ENCODE assay signal across 8 cellular contexts in the genomic region with DNA sequence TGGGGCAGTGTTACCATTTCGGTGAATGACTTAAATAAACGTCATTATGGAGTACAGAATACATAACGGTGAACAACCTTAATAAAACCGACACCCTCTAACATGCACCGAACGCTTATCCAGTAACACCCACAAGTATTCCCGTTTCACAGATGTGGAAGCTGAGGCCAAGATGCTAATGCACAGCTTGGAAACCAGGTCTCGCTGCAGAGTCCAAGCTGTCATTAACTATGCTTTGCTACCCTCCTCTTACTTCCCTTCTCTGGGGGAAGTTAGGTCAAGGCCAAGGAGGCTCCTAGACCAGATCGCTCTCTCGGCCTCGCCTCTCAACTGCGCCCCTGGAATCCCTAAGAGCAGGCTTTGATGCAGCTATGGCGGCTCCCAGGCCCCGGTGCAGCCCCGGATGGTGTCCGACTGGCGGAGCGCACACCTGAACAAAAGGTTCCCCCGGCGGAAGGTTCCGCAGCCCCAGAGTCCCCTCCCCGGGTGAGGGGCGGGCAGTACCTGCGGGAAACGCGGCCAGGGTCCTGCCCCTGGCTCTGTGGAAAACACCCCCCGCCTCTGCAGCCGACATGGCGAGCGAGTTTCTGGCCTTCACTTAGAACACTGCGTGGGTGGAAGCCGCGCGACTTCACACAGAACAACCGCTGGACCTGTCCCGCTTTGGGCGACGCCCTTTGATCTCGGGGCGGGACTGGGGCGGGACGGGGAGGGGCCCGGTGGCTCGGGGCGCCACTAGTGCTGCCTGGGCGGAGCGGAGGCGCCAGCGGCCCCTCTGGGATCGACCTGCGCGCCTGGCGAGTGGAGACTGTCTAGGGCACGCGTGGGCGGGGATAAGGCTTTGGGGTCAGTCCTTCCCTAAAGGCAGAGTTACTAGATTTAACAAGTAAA. TPM values are rescaled to one million over a fixed set of nuclear protein-coding genes. Genes with fewer than 3 reads are reported as not detected.
DNase-seq lines count a peak whose midpoint lies in the region; TF ChIP-seq lines count a peak whose summit lies in the region.

A gene with protein sequence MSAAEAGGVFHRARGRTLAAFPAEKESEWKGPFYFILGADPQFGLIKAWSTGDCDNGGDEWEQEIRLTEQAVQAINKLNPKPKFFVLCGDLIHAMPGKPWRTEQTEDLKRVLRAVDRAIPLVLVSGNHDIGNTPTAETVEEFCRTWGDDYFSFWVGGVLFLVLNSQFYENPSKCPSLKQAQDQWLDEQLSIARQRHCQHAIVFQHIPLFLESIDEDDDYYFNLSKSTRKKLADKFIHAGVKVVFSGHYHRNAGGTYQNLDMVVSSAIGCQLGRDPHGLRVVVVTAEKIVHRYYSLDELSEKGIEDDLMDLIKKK (minus strand): TSS at position 685 of the 891 bp plus-strand sequence. CDS start 111 bp downstream, at position 574.

- peak within 1 kb of the TSS; percentile 83 for H3K4me3 Mint-ChIP-seq in activated naive CD8-positive, alpha-beta T cell treated with anti-CD3 and anti-CD28 coated beads for 36 hours
- H3K4me3 Mint-ChIP-seq in glutamatergic neuron (ENCODE audit: unreplicated experiment), result peak within 1 kb of the TSS; percentile 94
- H3K4me3 Mint-ChIP-seq in osteocyte (ENCODE audit: unreplicated experiment), result peak within 1 kb of the TSS; percentile 83

- TF ChIP-seq CTCF in NB4 (IDR thresholded peaks at IDR 0.05; ENCODE audit: low read depth, low read length) (no peak), glutamatergic neuron (IDR thresholded peaks at IDR 0.05; ENCODE audit: partially characterized antibody, unreplicated experiment) (no peak), osteocyte (IDR thresholded peaks at IDR 0.05) (no peak), testis (IDR thresholded peaks at IDR 0.05) (no peak)

- H3K27ac Mint-ChIP-seq in activated naive CD8-positive, alpha-beta T cell treated with anti-CD3 and anti-CD28 coated beads for 36 hours, result peak within 1 kb of the TSS; percentile 85
- peak within 1 kb of the TSS; percentile 90 for H3K27ac Mint-ChIP-seq in glutamatergic neuron (ENCODE audit: unreplicated experiment)
- peak within 1 kb of the TSS; percentile 96 for H3K27ac Mint-ChIP-seq in osteocyte (ENCODE audit: unreplicated experiment)

- H3K27ac ChIP-seq in testis, result peak within 1 kb of the TSS; percentile 60 to 91

- intact Hi-C loops in testis (cut with DNase I; ENCODE audit: low total_unique reads), result no loop called here

- H3K36me3 Mint-ChIP-seq in activated naive CD8-positive, alpha-beta T cell treated with anti-CD3 and anti-CD28 coated beads for 36 hours, result peaks cover 17% of the 10 kb centered on the region
- no peaks in the 10 kb centered on the region for H3K36me3 Mint-ChIP-seq in glutamatergic neuron (ENCODE audit: unreplicated experiment)
- H3K36me3 Mint-ChIP-seq in osteocyte (ENCODE audit: unreplicated experiment), result no peaks in the 10 kb centered on the region

- no peaks in the 10 kb centered on the region for H3K9me3 ChIP-seq in testis

- H3K27me3 ChIP-seq in testis, result no peaks in the 10 kb centered on the region

- CTCF ChIA-PET in HEK293T (lab: Yijun Ruan, JAX), result interaction anchor here (0.7 kb wide), 1 partner anchor 898 kb away, joined by 3 read pairs; no protein-coding TSS in a partner anchor

- POLR2A ChIA-PET in HEK293T (lab: Yijun Ruan, JAX), result interaction anchor here (1.0 to 1.3 kb wide), 3 partner anchors 8 to 20 kb away, joined by 3 to 5 read pairs (median 3); no protein-coding TSS in a partner anchor

- H3K4me1 ChIP-seq in testis, result peaks cover 32% of the 10 kb centered on the region

- TF ChIP-seq POLR2A in NB4 (IDR thresholded peaks at IDR 0.05; ENCODE audit: extremely low read depth, insufficient read length) (peak; percentile 70), testis (IDR thresholded peaks at IDR 0.05) (no peak)

- H3K4me1 Mint-ChIP-seq in activated naive CD8-positive, alpha-beta T cell treated with anti-CD3 and anti-CD28 coated beads for 36 hours, result peaks cover 18% of the 10 kb centered on the region
- H3K4me1 Mint-ChIP-seq in glutamatergic neuron (ENCODE audit: low read depth, unreplicated experiment) (peaks cover 23% of the 10 kb centered on the region), osteocyte (ENCODE audit: unreplicated experiment) (peaks cover 60% of the 10 kb centered on the region)

- H3K9me3 Mint-ChIP-seq in activated naive CD8-positive, alpha-beta T cell treated with anti-CD3 and anti-CD28 coated beads for 36 hours, result peaks cover 3% of the 10 kb centered on the region
- H3K9me3 Mint-ChIP-seq in glutamatergic neuron (ENCODE audit: unreplicated experiment), result peaks cover 3% of the 10 kb centered on the region
- no peaks in the 10 kb centered on the region for H3K9me3 Mint-ChIP-seq in osteocyte (ENCODE audit: unreplicated experiment)

- DNase-seq in GM04503 (ENCODE audit: low read depth) (peak; percentile 78), HEK293T (ENCODE audit: extremely low spot score) (peak; percentile 72), NB4 (ENCODE audit: low read depth) (peak; percentile 94), SKM-1 treated with dmso at 0.1 percent for 144 hours (lab: John Stamatoyannopoulos, UW; ENCODE audit: unreplicated experiment) (peak; percentile 77), glutamatergic neuron (peak; percentile 92), osteocyte (ENCODE audit: extremely low spot score, unreplicated experiment) (peak; percentile 94), testis (peak; percentile 95)
- DNase-seq in activated naive CD8-positive, alpha-beta T cell treated with anti-CD3 and anti-CD28 coated beads for 36 hours, result peak; percentile 93

- no peaks in the 10 kb centered on the region for H3K36me3 ChIP-seq in testis (ENCODE audit: low read depth, missing control alignments)

- WGBS in testis, 2 donors, result 11 to 12% methylated on average over 33 to 54 of the region's 56 CpGs

- H3K27me3 Mint-ChIP-seq in activated naive CD8-positive, alpha-beta T cell treated with anti-CD3 and anti-CD28 coated beads for 36 hours, result peaks cover 5% of the 10 kb centered on the region
- H3K27me3 Mint-ChIP-seq in glutamatergic neuron (ENCODE audit: unreplicated experiment), result peaks cover 4% of the 10 kb centered on the region
- no peaks in the 10 kb centered on the region for H3K27me3 Mint-ChIP-seq in osteocyte (ENCODE audit: unreplicated experiment)

- H3K4me3 ChIP-seq in NB4 (ENCODE audit: low read depth, low read length) (peak within 1 kb of the TSS; percentile 94), testis (peak within 1 kb of the TSS; percentile 55 to 69)

TF ChIP-seq in HEK293T, 16 proteins besides CTCF, POLR2A, EP300 and RAD21:
- TF ChIP-seq L3MBTL2 (conservative IDR thresholded peaks at IDR 0.05) (peak; percentile 71), FOXA1 (IDR thresholded peaks at IDR 0.05) (no peak), FOXM1 (IDR thresholded peaks at IDR 0.05; ENCODE audit: borderline replicate concordance) (no peak), ELF4 (IDR thresholded peaks at IDR 0.05) (no peak), ARNT (IDR thresholded peaks at IDR 0.05) (no peak), CTBP1 (IDR thresholded peaks at IDR 0.05; ENCODE audit: borderline replicate concordance) (peak; percentile 70), ZNF384 (IDR thresholded peaks at IDR 0.05) (no peak), SUZ12 (IDR thresholded peaks at IDR 0.05) (no peak), HDGF (IDR thresholded peaks at IDR 0.05; ENCODE audit: borderline replicate concordance) (no peak), LEF1 (IDR thresholded peaks at IDR 0.05; ENCODE audit: borderline replicate concordance) (no peak), TARDBP (IDR thresholded peaks at IDR 0.05) (no peak), FOXK2 (IDR thresholded peaks at IDR 0.05) (no peak), BHLHE40 (IDR thresholded peaks at IDR 0.05; ENCODE audit: borderline replicate concordance) (no peak), SP1 (IDR thresholded peaks at IDR 0.05) (0 out of 2 replicates have a peak, but pooled peaks have one; percentile 47), NFRKB (IDR thresholded peaks at IDR 0.05) (peak; percentile 57)
- TF ChIP-seq, protein P1, sequence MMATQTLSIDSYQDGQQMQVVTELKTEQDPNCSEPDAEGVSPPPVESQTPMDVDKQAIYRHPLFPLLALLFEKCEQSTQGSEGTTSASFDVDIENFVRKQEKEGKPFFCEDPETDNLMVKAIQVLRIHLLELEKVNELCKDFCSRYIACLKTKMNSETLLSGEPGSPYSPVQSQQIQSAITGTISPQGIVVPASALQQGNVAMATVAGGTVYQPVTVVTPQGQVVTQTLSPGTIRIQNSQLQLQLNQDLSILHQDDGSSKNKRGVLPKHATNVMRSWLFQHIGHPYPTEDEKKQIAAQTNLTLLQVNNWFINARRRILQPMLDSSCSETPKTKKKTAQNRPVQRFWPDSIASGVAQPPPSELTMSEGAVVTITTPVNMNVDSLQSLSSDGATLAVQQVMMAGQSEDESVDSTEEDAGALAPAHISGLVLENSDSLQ (IDR thresholded peaks at IDR 0.05), result no peak

RNA-seq across cellular contexts. Expression of the gene that starts here (rescaled TPM):
- 1 to 10 TPM; 3.8 to 5.1 TPM for total RNA-seq in activated naive CD8-positive, alpha-beta T cell treated with anti-CD3 and anti-CD28 coated beads for 36 hours
- total RNA-seq in glutamatergic neuron (ENCODE audit: unreplicated experiment) (41.3 TPM), osteocyte (17.8 and 18.2 TPM in 2 replicates), testis (10 to 100 TPM; 67.5 to 84.3 TPM)
- 34.3 TPM for polyA plus RNA-seq in testis (ENCODE audit: insufficient read depth, low read depth, low replicate concordance)

Comparison
In these comparisons a context has a peak if more than half of its experiments do, and no peak if none do; other contexts are left out.
1. Peak in every context shown above with its lines: DNase-seq, H3K4me3 ChIP-seq and H3K27ac ChIP-seq.